ENCODE assay signal across 12 cellular contexts in genomic region chr5:39755986-39756385, GRCh38.
A peak's percentile ranks its signal among the peaks of the same experiment; 100 is the strongest.
DNase-seq lines count a peak whose midpoint lies in the region; ATAC-seq, FAIRE-seq and TF ChIP-seq lines count a peak whose summit lies in the region.
"Had no signal": no experiment of that assay in that cellular context is flagged by ENCODE, and none has a peak within 500 bp of the region (broad histone marks: within the 10 kb centered on the region; RNA-seq: fewer than 3 reads in every experiment).

No MANE protein-coding gene starts in this region.

- CTCF ChIA-PET in Calu3 (lab: Charles Lee): no interaction called here
- CTCF ChIA-PET in PC-9 (lab: Charles Lee): interaction anchor here (0.6 kb wide), 1 partner anchor 95 kb away, joined by 4 read pairs; no protein-coding TSS in a partner anchor
- CTCF ChIA-PET in CD4-positive, alpha-beta memory T cell (lab: Charles Lee; ENCODE audit: partially characterized antibody): no interaction called here

- H3K9me3 ChIP-seq in PC-9 (ENCODE audit: insufficient read depth, low read depth): no peaks in the 10 kb centered on the region
- H3K9me3 ChIP-seq in CD4-positive, alpha-beta memory T cell (ENCODE audit: control insufficient read depth in 1 of 2, low read length in 2 of 2): no peaks in the 10 kb centered on the region

- POLR2A ChIA-PET in PC-9 (lab: Charles Lee; ENCODE audit: unreplicated experiment): no interaction called here
- POLR2A ChIA-PET in CD4-positive, alpha-beta memory T cell (lab: Charles Lee; ENCODE audit: partially characterized antibody): no interaction called here

- ATAC-seq in GM18519 (IDR thresholded peaks at IDR 0.05; ENCODE audit: low FRiP score, unreplicated experiment): no peak

- H3K36me3 ChIP-seq in PC-9 (ENCODE audit: low read depth): no peaks in the 10 kb centered on the region
- H3K36me3 ChIP-seq in CD4-positive, alpha-beta memory T cell (ENCODE audit: insufficient read depth, low read length): no peaks in the 10 kb centered on the region

- H3K9me2 ChIP-seq in PC-9 (ENCODE audit: insufficient read depth): no peaks in the 10 kb centered on the region

- no TSS peak for BruUV-seq in Calu3 (replicated peaks; lab: Mats Ljungman, UMichigan)
- no TSS peak for BruUV-seq in PC-9 (replicated peaks; lab: Mats Ljungman, UMichigan)

- H3K4me1 ChIP-seq in PC-9 (replicated peaks; ENCODE audit: insufficient read depth): peaks cover 14% of the 10 kb centered on the region
- H3K4me1 ChIP-seq in CD4-positive, alpha-beta memory T cell (ENCODE audit: insufficient read depth, low read length): no peaks in the 10 kb centered on the region
- H3K4me1 ChIP-seq: parathyroid adenoma had no signal

- TF ChIP-seq CTCF in Calu3 (IDR thresholded peaks at IDR 0.05; ENCODE audit: unreplicated experiment) (no peak), PC-9 (conservative IDR thresholded peaks at IDR 0.05) (no peak), epithelial cell of proximal tubule (conservative IDR thresholded peaks at IDR 0.05; ENCODE audit: low read depth, low read length) (no peak), osteocyte (IDR thresholded peaks at IDR 0.05) (no peak), D721Med (IDR thresholded peaks at IDR 0.05; ENCODE audit: insufficient read depth, missing control alignments) (no peak)

- H3K36me3 Mint-ChIP-seq in Calu3 (ENCODE audit: insufficient read depth, unreplicated experiment): no peaks in the 10 kb centered on the region
- peaks cover 1% of the 10 kb centered on the region for H3K36me3 Mint-ChIP-seq in osteocyte (ENCODE audit: unreplicated experiment)
- H3K36me3 Mint-ChIP-seq in CD4-positive, alpha-beta memory T cell: no peaks in the 10 kb centered on the region
- H3K36me3 Mint-ChIP-seq: immature natural killer cell had no signal

- peak overlapping the region; percentile 77 for H3K27ac ChIP-seq in PC-9
- H3K27ac ChIP-seq in CD4-positive, alpha-beta memory T cell (ENCODE audit: low read depth, low read length): no peak overlapping the region
- H3K27ac ChIP-seq: parathyroid adenoma had no signal

- peaks cover 10% of the 10 kb centered on the region; the same call in 1 of the 2 replicates for H3F3A ChIP-seq in PC-9 (ENCODE audit: insufficient read depth, low read depth)

- H3K9me3 Mint-ChIP-seq in Calu3 (ENCODE audit: low read depth, unreplicated experiment): peaks cover 4% of the 10 kb centered on the region
- peaks cover 4% of the 10 kb centered on the region for H3K9me3 Mint-ChIP-seq in osteocyte (ENCODE audit: unreplicated experiment)
- peaks cover 0 to 9% (median 3%) of the 10 kb centered on the region in 8 donors for H3K9me3 Mint-ChIP-seq in CD4-positive, alpha-beta memory T cell
- H3K9me3 Mint-ChIP-seq: immature natural killer cell had no signal

- H3K27me3 Mint-ChIP-seq in Calu3 (ENCODE audit: unreplicated experiment) (no peaks in the 10 kb centered on the region), osteocyte (ENCODE audit: unreplicated experiment) (no peaks in the 10 kb centered on the region)
- peaks cover 3 to 8% of the 10 kb centered on the region in 2 donors for H3K27me3 Mint-ChIP-seq in CD4-positive, alpha-beta memory T cell

- H3K79me2 ChIP-seq in PC-9 (ENCODE audit: low read depth): no peaks in the 10 kb centered on the region
- H3K79me2 ChIP-seq: parathyroid adenoma had no signal

- no peaks in the 10 kb centered on the region for H3K4me1 Mint-ChIP-seq in Calu3 (ENCODE audit: low read depth, unreplicated experiment)
- peaks cover 59% of the 10 kb centered on the region for H3K4me1 Mint-ChIP-seq in osteocyte (ENCODE audit: unreplicated experiment)
- no peaks in the 10 kb centered on the region for H3K4me1 Mint-ChIP-seq in CD4-positive, alpha-beta memory T cell
- H3K4me1 Mint-ChIP-seq: immature natural killer cell had no signal

- peak overlapping the region; percentile 26 for H3K4me2 ChIP-seq in PC-9

- H3K4me3 Mint-ChIP-seq in Calu3 (ENCODE audit: low read depth, unreplicated experiment) (no peak overlapping the region), osteocyte (ENCODE audit: unreplicated experiment) (no peak overlapping the region)
- no peak overlapping the region for H3K4me3 Mint-ChIP-seq in CD4-positive, alpha-beta memory T cell
- H3K4me3 Mint-ChIP-seq: immature natural killer cell had no signal

- no peak overlapping the region for H3K4me3 ChIP-seq in PC-9
- no peak overlapping the region for H3K4me3 ChIP-seq in epithelial cell of proximal tubule (ENCODE audit: low read depth, low read length)
- H3K4me3 ChIP-seq in CD4-positive, alpha-beta memory T cell (ENCODE audit: low read length in 2 of 2): no peak overlapping the region

- H2AFZ ChIP-seq in PC-9: peak overlapping the region; percentile 57; the same call in 1 of the 2 replicates
- H2AFZ ChIP-seq: parathyroid adenoma had no signal

- no peak for FAIRE-seq in D721Med (lab: Jason Lieb, UNC)

- DNase-seq in Calu3 (peak; percentile 11), PC-9 (peak; percentile 68 to 75), epithelial cell of proximal tubule (ENCODE audit: low read depth) (peak; percentile 71), osteocyte (ENCODE audit: extremely low spot score, unreplicated experiment) (no peak), D721Med (ENCODE audit: insufficient read length, low spot score) (no peak), HuH-7 (ENCODE audit: low spot score) (no peak)
- no peak for DNase-seq in CD4-positive, alpha-beta memory T cell
- DNase-seq: cerebellar nuclear complex, immature natural killer cell, NCI-H1930 had no signal

- H3K27me3 ChIP-seq in PC-9 (ENCODE audit: insufficient read depth, low read depth): no peaks in the 10 kb centered on the region
- no peaks in the 10 kb centered on the region for H3K27me3 ChIP-seq in CD4-positive, alpha-beta memory T cell (ENCODE audit: insufficient read depth, low read length)

- H4K20me1 ChIP-seq in PC-9 (ENCODE audit: insufficient read depth): no peaks in the 10 kb centered on the region

- intact Hi-C loops in Calu3 (cut with micrococcal nuclease; ENCODE audit: unreplicated experiment) (no loop called here), PC-9 (cut with micrococcal nuclease; ENCODE audit: unreplicated experiment) (loop anchor here (5.0 kb wide), 1 partner anchor 921 kb away; the partner anchor contains the start of gene PTGER4)
- intact Hi-C loops in CD4-positive, alpha-beta memory T cell (cut with micrococcal nuclease): no loop called here

- H3K27ac Mint-ChIP-seq in Calu3 (ENCODE audit: unreplicated experiment) (no peak overlapping the region), osteocyte (ENCODE audit: unreplicated experiment) (peak overlapping the region; percentile 95)
- H3K27ac Mint-ChIP-seq in CD4-positive, alpha-beta memory T cell: no peak overlapping the region
- H3K27ac Mint-ChIP-seq: immature natural killer cell had no signal

Comparison
In these comparisons a context has a peak if more than half of its experiments do, and no peak if none do; other contexts are left out.
1. DNase-seq: peak in Calu3 (single experiment), PC-9 (2 of 2) and epithelial cell of proximal tubule (single experiment); none in osteocyte (single experiment), D721Med (single experiment), HuH-7 (single experiment) and CD4-positive, alpha-beta memory T cell (0 of 5).